10 cellular contexts compared by ENCODE assay signal in the genomic region with DNA sequence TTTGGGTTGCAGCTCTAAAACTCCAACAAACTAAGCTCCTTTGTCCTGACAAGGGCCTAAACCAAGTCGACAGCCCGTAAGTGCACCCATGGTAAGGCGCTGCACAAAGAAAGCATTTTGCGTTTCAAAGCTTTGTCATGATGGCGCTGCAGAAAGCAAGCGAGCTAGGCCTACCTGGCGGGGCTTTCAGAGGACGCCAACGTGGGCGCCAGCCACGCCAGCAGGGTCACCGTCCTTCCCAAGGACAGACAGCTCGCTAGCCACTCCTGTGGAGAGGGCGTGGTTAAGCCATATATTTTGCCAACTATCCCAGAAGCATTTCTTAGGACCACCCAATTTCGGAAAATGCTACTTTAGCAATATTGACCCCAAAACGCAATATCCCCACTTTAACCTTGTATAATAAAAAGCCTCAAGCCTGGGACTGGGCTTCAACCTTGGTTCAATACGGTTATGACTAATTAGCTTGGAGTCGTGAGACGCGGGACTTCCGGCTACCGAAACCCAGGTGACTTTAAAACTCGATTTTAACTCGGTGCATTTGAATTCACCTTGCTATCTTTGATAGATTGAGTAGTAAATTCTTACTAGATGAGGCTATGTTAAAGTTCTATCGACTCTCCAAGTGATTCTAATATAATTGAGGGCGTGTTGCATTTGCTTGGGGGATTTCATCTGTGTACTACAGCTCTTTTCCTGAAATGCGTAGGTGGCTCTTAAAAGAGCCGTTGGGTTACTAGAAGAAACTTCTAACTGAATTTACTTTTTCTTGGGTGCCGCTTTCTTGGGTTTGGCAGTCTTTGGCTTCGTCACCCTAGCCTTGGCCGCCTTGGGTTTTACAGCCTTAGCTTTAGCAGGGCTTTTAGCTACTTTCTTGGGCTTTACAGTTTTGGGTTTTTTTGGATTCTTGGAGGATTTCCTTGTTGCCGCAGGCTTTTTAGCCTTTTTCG. TPM values are rescaled to one million over a fixed set of nuclear protein-coding genes. Genes with fewer than 3 reads are reported as not detected.
DNase-seq lines count a peak whose midpoint lies in the region; ATAC-seq, FAIRE-seq and TF ChIP-seq lines count a peak whose summit lies in the region.
"Had no signal": no experiment of that assay in that cellular context is flagged by ENCODE, and none has a peak within 500 bp of the region (broad histone marks: within the 10 kb centered on the region; RNA-seq: fewer than 3 reads in every experiment).

No MANE protein-coding gene starts in this region.

- no peaks in the 10 kb centered on the region for H4K20me1 ChIP-seq in astrocyte (ENCODE audit: insufficient read depth, low read length)

- no peaks in the 10 kb centered on the region for H3K4me1 Mint-ChIP-seq in astrocyte (ENCODE audit: low read depth, unreplicated experiment)
- H3K4me1 Mint-ChIP-seq in stimulated activated effector memory CD8-positive, alpha-beta T cell treated with anti-CD3 and anti-CD28 coated beads, Interleukin-12 subunit alpha, Interleukin-12 subunit beta, amount 100 ng/mL, for 72 hours = peaks cover 19% of the 10 kb centered on the region

- ATAC-seq in stimulated activated effector memory CD8-positive, alpha-beta T cell treated with anti-CD3 and anti-CD28 coated beads, Interleukin-12 subunit alpha, Interleukin-12 subunit beta, amount 100 ng/mL, for 72 hours = no peak
- ATAC-seq in HG03025 (IDR thresholded peaks at IDR 0.05; ENCODE audit: low FRiP score, unreplicated experiment) (no peak), HG03354 (IDR thresholded peaks at IDR 0.05; ENCODE audit: poor library complexity, severe bottlenecking, unreplicated experiment) (no peak)
- ATAC-seq: GM12878 had no signal

- H3K9me3 ChIP-seq in astrocyte (ENCODE audit: insufficient read depth, low read depth, low read length) (no peaks in the 10 kb centered on the region), iPS-15b (ENCODE audit: control insufficient read depth, insufficient read depth, low read length) (no peaks in the 10 kb centered on the region)

- H3K27ac Mint-ChIP-seq in astrocyte (ENCODE audit: unreplicated experiment) = no peak overlapping the region
- H3K27ac Mint-ChIP-seq in stimulated activated effector memory CD8-positive, alpha-beta T cell treated with anti-CD3 and anti-CD28 coated beads, Interleukin-12 subunit alpha, Interleukin-12 subunit beta, amount 100 ng/mL, for 72 hours = peak overlapping the region; percentile 34
- H3K27ac Mint-ChIP-seq: memory B cell had no signal

- H3K27ac ChIP-seq in astrocyte (ENCODE audit: low read depth, low read length) = peak overlapping the region; percentile 78

- H3K79me2 ChIP-seq in astrocyte (ENCODE audit: insufficient read depth, low read length) = no peaks in the 10 kb centered on the region

- peaks cover 16% of the 10 kb centered on the region for H3K4me1 ChIP-seq in astrocyte (ENCODE audit: insufficient read depth, low read length)
- peaks cover 16% of the 10 kb centered on the region for H3K4me1 ChIP-seq in iPS-15b (ENCODE audit: control insufficient read depth, insufficient read depth, low read length)

- peak overlapping the region; percentile 76 for H3K4me3 Mint-ChIP-seq in astrocyte (ENCODE audit: unreplicated experiment)
- peak overlapping the region; percentile 65 for H3K4me3 Mint-ChIP-seq in stimulated activated effector memory CD8-positive, alpha-beta T cell treated with anti-CD3 and anti-CD28 coated beads, Interleukin-12 subunit alpha, Interleukin-12 subunit beta, amount 100 ng/mL, for 72 hours

- DNase-seq in HFF-Myc (ENCODE audit: extremely low read depth, low read depth) = no peak
- DNase-seq in astrocyte (ENCODE audit: low read depth) = peak; percentile 17
- DNase-seq in stimulated activated effector memory CD8-positive, alpha-beta T cell treated with anti-CD3 and anti-CD28 coated beads, Interleukin-12 subunit alpha, Interleukin-12 subunit beta, amount 100 ng/mL, for 72 hours (ENCODE audit: low spot score in 2 of 2) = no peak
- DNase-seq in cerebellum (ENCODE audit: low spot score) = no peak
- no peak for DNase-seq in activated CD4-positive, alpha-beta T cell treated with anti-CD3 and anti-CD28 coated beads for 1 hour

- H3K36me3 ChIP-seq in astrocyte (ENCODE audit: insufficient read depth, low read length) = no peaks in the 10 kb centered on the region
- no peaks in the 10 kb centered on the region for H3K36me3 ChIP-seq in iPS-15b (ENCODE audit: control insufficient read depth, insufficient read depth, low read length)

- no peaks in the 10 kb centered on the region for H3K9me3 Mint-ChIP-seq in astrocyte (ENCODE audit: unreplicated experiment)
- H3K9me3 Mint-ChIP-seq in stimulated activated effector memory CD8-positive, alpha-beta T cell treated with anti-CD3 and anti-CD28 coated beads, Interleukin-12 subunit alpha, Interleukin-12 subunit beta, amount 100 ng/mL, for 72 hours = no peaks in the 10 kb centered on the region
- H3K9me3 Mint-ChIP-seq: memory B cell had no signal

- peak overlapping the region; percentile 79 for H3K9ac ChIP-seq in astrocyte (ENCODE audit: low read length)
- peak overlapping the region; percentile 95 for H3K9ac ChIP-seq in iPS-15b (ENCODE audit: low read depth, low read length)

- H3K36me3 Mint-ChIP-seq in astrocyte (ENCODE audit: low read depth, unreplicated experiment) = no peaks in the 10 kb centered on the region
- H3K36me3 Mint-ChIP-seq in stimulated activated effector memory CD8-positive, alpha-beta T cell treated with anti-CD3 and anti-CD28 coated beads, Interleukin-12 subunit alpha, Interleukin-12 subunit beta, amount 100 ng/mL, for 72 hours = peaks cover 21% of the 10 kb centered on the region
- H3K36me3 Mint-ChIP-seq: memory B cell had no signal

- no peaks in the 10 kb centered on the region for H3K27me3 Mint-ChIP-seq in astrocyte (ENCODE audit: low read depth, unreplicated experiment)
- H3K27me3 Mint-ChIP-seq: memory B cell had no signal

- no peaks in the 10 kb centered on the region for H3K27me3 ChIP-seq in astrocyte (ENCODE audit: insufficient read depth, low read length)
- H3K27me3 ChIP-seq in iPS-15b (ENCODE audit: control insufficient read depth, insufficient read depth, low read length) = no peaks in the 10 kb centered on the region

- peak overlapping the region; percentile 88 for H2AFZ ChIP-seq in astrocyte (ENCODE audit: low read depth, low read length)

- H3K4me3 ChIP-seq in HFF-Myc (replicated peaks; ENCODE audit: low read depth, low read length) (peak overlapping the region; percentile 52), astrocyte (ENCODE audit: insufficient read depth, low read depth, low read length) (peak overlapping the region; percentile 58), iPS-15b (ENCODE audit: low read depth, low read length) (peak overlapping the region; percentile 73)
- H3K4me3 ChIP-seq: GM12878 had no signal

- peak overlapping the region; percentile 94 for H3K4me2 ChIP-seq in astrocyte (ENCODE audit: low read length)

- no peak for FAIRE-seq in astrocyte (lab: Jason Lieb, UNC)
- FAIRE-seq: GM12878 had no signal

- TF ChIP-seq CTCF in HFF-Myc (IDR thresholded peaks at IDR 0.05; ENCODE audit: low read depth, low read length, missing control alignments) (no peak), astrocyte (IDR thresholded peaks at IDR 0.05; ENCODE audit: insufficient read depth, low read depth, low read length) (no peak)

RNA-seq across cellular contexts. Expression of gene TRIM38, which starts 54.0 kb away (rescaled TPM):
- total RNA-seq in astrocyte (6.8 and 8.4 TPM in 2 replicates), cerebellum (0.73 TPM)
